ENCODE assay signal across 14 cellular contexts in genomic region chr7:124033807-124034753, GRCh38. TPM values are rescaled to one million over a fixed set of nuclear protein-coding genes. Genes with fewer than 3 reads are reported as not detected.
DNase-seq lines count a peak whose midpoint lies in the region; ATAC-seq and TF ChIP-seq lines count a peak whose summit lies in the region.
"Had no signal": no experiment of that assay in that cellular context is flagged by ENCODE, and none has a peak within 500 bp of the region (broad histone marks: within the 10 kb centered on the region; RNA-seq: fewer than 3 reads in every experiment).

No MANE protein-coding gene starts in this region.

- no peak overlapping the region for H3K4me3 Mint-ChIP-seq in activated CD8-positive, alpha-beta memory T cell treated with anti-CD3 and anti-CD28 coated beads, Interleukin-2, amount 10 ng/mL, durations not matched to agents 7 days and 5 days
- H3K4me3 Mint-ChIP-seq: activated CD4-positive, alpha-beta T cell treated with anti-CD3 and anti-CD28 coated beads for 36 hours; activated T-helper 17 cell treated with anti-CD3 and anti-CD28 coated beads, Interleukin-2, amount 50 U/mL, for 72 hours had no signal

- CTCF ChIA-PET in HEK293 (lab: Yijun Ruan, JAX), result interaction anchor here (0.6 kb wide), 1 partner anchor 97 kb away, joined by 3 read pairs; no protein-coding TSS in a partner anchor
- CTCF ChIA-PET in activated CD8-positive, alpha-beta memory T cell treated with anti-CD3 and anti-CD28 coated beads, Interleukin-2, amount 10 ng/mL, durations not matched to agents 7 days and 5 days (lab: Charles Lee), result no interaction called here

- H3K4me1 Mint-ChIP-seq in activated CD8-positive, alpha-beta memory T cell treated with anti-CD3 and anti-CD28 coated beads, Interleukin-2, amount 10 ng/mL, durations not matched to agents 7 days and 5 days, result peaks cover 7% of the 10 kb centered on the region

- H3K4me2 ChIP-seq in skeletal muscle satellite cell (ENCODE audit: low read length), result peak overlapping the region; percentile 92

- H3K36me3 Mint-ChIP-seq in activated CD8-positive, alpha-beta memory T cell treated with anti-CD3 and anti-CD28 coated beads, Interleukin-2, amount 10 ng/mL, durations not matched to agents 7 days and 5 days, result no peaks in the 10 kb centered on the region
- H3K36me3 Mint-ChIP-seq: T-cell had no signal

- no peaks in the 10 kb centered on the region for H3K9me3 ChIP-seq in HEK293 (ENCODE audit: control insufficient read depth, insufficient read depth, low read depth, low read length)
- H3K9me3 ChIP-seq in iPS-20b (ENCODE audit: insufficient read depth, low read depth, low read length), result no peaks in the 10 kb centered on the region
- no peaks in the 10 kb centered on the region for H3K9me3 ChIP-seq in skeletal muscle satellite cell (replicated peaks; ENCODE audit: low read length)
- H3K9me3 ChIP-seq: right atrium auricular region had no signal

- POLR2A ChIA-PET in HEK293 (lab: Yijun Ruan, JAX), result no interaction called here

- no peak for DNase-seq in NCI-H345 treated with DMSO at 0.1 percent for 48 hours (lab: John Stamatoyannopoulos, UW; ENCODE audit: unreplicated experiment)
- no peak for DNase-seq in activated CD8-positive, alpha-beta memory T cell treated with anti-CD3 and anti-CD28 coated beads, Interleukin-2, amount 10 ng/mL, durations not matched to agents 7 days and 5 days
- DNase-seq: CD8-positive, alpha-beta memory T cell; erythroblast; GF-D8; T-cell had no signal

- peaks cover 43% of the 10 kb centered on the region for H3K27me3 ChIP-seq in iPS-20b (ENCODE audit: insufficient read depth, low read length)
- H3K27me3 ChIP-seq in skeletal muscle satellite cell (ENCODE audit: control insufficient read depth, insufficient read depth, low read length), result peaks cover 57% of the 10 kb centered on the region
- H3K27me3 ChIP-seq: right atrium auricular region had no signal

- H3K36me3 ChIP-seq in HEK293 (ENCODE audit: control insufficient read depth in 2 of 2, insufficient read depth in 1 of 2, low read length in 2 of 2) (no peaks in the 10 kb centered on the region), iPS-20b (ENCODE audit: insufficient read depth, low read depth, low read length) (no peaks in the 10 kb centered on the region), skeletal muscle satellite cell (ENCODE audit: insufficient read depth, low read length) (no peaks in the 10 kb centered on the region)
- H3K36me3 ChIP-seq: right atrium auricular region had no signal

- TF ChIP-seq CTCF in HEK293 (tag by site-specific recombination; IDR thresholded peaks at IDR 0.05), result no peak

- no peak for ATAC-seq in activated CD8-positive, alpha-beta memory T cell treated with anti-CD3 and anti-CD28 coated beads, Interleukin-2, amount 10 ng/mL, durations not matched to agents 7 days and 5 days
- no peak for ATAC-seq in GM21367 (IDR thresholded peaks at IDR 0.05; ENCODE audit: unreplicated experiment)
- ATAC-seq: activated T-helper 17 cell treated with anti-CD3 and anti-CD28 coated beads, Interleukin-2, amount 50 U/mL, for 72 hours had no signal

- peaks cover 58% of the 10 kb centered on the region for H3K27me3 Mint-ChIP-seq in activated CD8-positive, alpha-beta memory T cell treated with anti-CD3 and anti-CD28 coated beads, Interleukin-2, amount 10 ng/mL, durations not matched to agents 7 days and 5 days

- no peak overlapping the region for H3K27ac Mint-ChIP-seq in activated CD8-positive, alpha-beta memory T cell treated with anti-CD3 and anti-CD28 coated beads, Interleukin-2, amount 10 ng/mL, durations not matched to agents 7 days and 5 days
- H3K27ac Mint-ChIP-seq: activated CD4-positive, alpha-beta T cell treated with anti-CD3 and anti-CD28 coated beads for 36 hours; activated T-helper 17 cell treated with anti-CD3 and anti-CD28 coated beads, Interleukin-2, amount 50 U/mL, for 72 hours; CD8-positive, alpha-beta memory T cell; T-cell had no signal

- no peak overlapping the region for H3K9ac ChIP-seq in iPS-20b (ENCODE audit: low read depth, low read length)
- H3K9ac ChIP-seq in skeletal muscle satellite cell (ENCODE audit: low read depth, low read length), result no peak overlapping the region

- H3K9me3 Mint-ChIP-seq in activated CD8-positive, alpha-beta memory T cell treated with anti-CD3 and anti-CD28 coated beads, Interleukin-2, amount 10 ng/mL, durations not matched to agents 7 days and 5 days (ENCODE audit: low read depth), result no peaks in the 10 kb centered on the region
- H3K9me3 Mint-ChIP-seq: activated T-helper 17 cell treated with anti-CD3 and anti-CD28 coated beads, Interleukin-2, amount 50 U/mL, for 72 hours had no signal

- H3K4me3 ChIP-seq in HEK293 (ENCODE audit: low read depth, low read length) (no peak overlapping the region), iPS-20b (ENCODE audit: low read length) (peak overlapping the region; percentile 55; the same call in 1 of the 2 replicates), skeletal muscle satellite cell (ENCODE audit: low read length) (no peak overlapping the region)

- no peak overlapping the region for H3K27ac ChIP-seq in HEK293 (ENCODE audit: extremely low read depth, low read depth, low read length)
- peak overlapping the region; percentile 97 for H3K27ac ChIP-seq in angular gyrus (ENCODE audit: low read depth, low read length)
- no peak overlapping the region for H3K27ac ChIP-seq in iPS-20b (ENCODE audit: low read length)

- H3K4me1 ChIP-seq in HEK293 (ENCODE audit: control insufficient read depth, insufficient read depth, low read length), result peaks cover 5% of the 10 kb centered on the region
- H3K4me1 ChIP-seq in iPS-20b (ENCODE audit: insufficient read depth, low read length), result 0 out of 2 replicates have a peak, but pooled peaks cover 6% of the 10 kb centered on the region
- peaks cover 9% of the 10 kb centered on the region for H3K4me1 ChIP-seq in skeletal muscle satellite cell (ENCODE audit: control insufficient read depth, insufficient read depth, low read length)

TF ChIP-seq in HEK293, 187 proteins besides CTCF, POLR2A, EP300 and RAD21:
- TF ChIP-seq BCL6B (tag by site-specific recombination; IDR thresholded peaks at IDR 0.05), result no peak
- TF ChIP-seq ZNF701 (tag by site-specific recombination; IDR thresholded peaks at IDR 0.05), result no peak
- no peak for TF ChIP-seq OVOL3 (tag by site-specific recombination; IDR thresholded peaks at IDR 0.05)
- 0 out of 2 replicates have a peak, but pooled peaks have one; percentile 15 for TF ChIP-seq SCRT2 (tag by site-specific recombination; IDR thresholded peaks at IDR 0.05)
- TF ChIP-seq ZNF335 (tag by site-specific recombination; conservative IDR thresholded peaks at IDR 0.05), result no peak
- no peak for TF ChIP-seq ZNF174 (tag by site-specific recombination; IDR thresholded peaks at IDR 0.05)
- TF ChIP-seq ZNF366 (tag by site-specific recombination; conservative IDR thresholded peaks at IDR 0.05), result peak; percentile 64

RNA-seq across cellular contexts. Expression of gene TMEM229A, which starts 1.2 kb away (rescaled TPM):
- total RNA-seq in skeletal muscle satellite cell (2012; rRNA removed), result not detected in 2 replicates
- total RNA-seq in activated CD8-positive, alpha-beta memory T cell treated with anti-CD3 and anti-CD28 coated beads, Interleukin-2, amount 10 ng/mL, durations not matched to agents 7 days and 5 days, result not detected
- total RNA-seq: activated CD4-positive, alpha-beta T cell treated with anti-CD3 and anti-CD28 coated beads for 36 hours; activated T-helper 17 cell treated with anti-CD3 and anti-CD28 coated beads, Interleukin-2, amount 50 U/mL, for 72 hours; CD8-positive, alpha-beta memory T cell; T-cell had no signal
